ENCODE assay signal across 8 cellular contexts in genomic region chr4:176150283-176150682, GRCh38. TPM values are rescaled to one million over a fixed set of nuclear protein-coding genes. Genes with fewer than 3 reads are reported as not detected.
DNase-seq lines count a peak whose midpoint lies in the region; ATAC-seq, FAIRE-seq and TF ChIP-seq lines count a peak whose summit lies in the region.
"Had no signal": no experiment of that assay in that cellular context is flagged by ENCODE, and none has a peak within 500 bp of the region (broad histone marks: within the 10 kb centered on the region; RNA-seq: fewer than 3 reads in every experiment).

No MANE protein-coding gene starts in this region.

- H3K27ac ChIP-seq in pancreas = no peak overlapping the region

- no peak overlapping the region for H3K27ac Mint-ChIP-seq in T-helper 17 cell

- no peaks in the 10 kb centered on the region for H3K27me3 Mint-ChIP-seq in T-helper 17 cell

- H3K27me3 ChIP-seq in bronchial epithelial cell (ENCODE audit: control insufficient read depth, insufficient read depth, low read length) (no peaks in the 10 kb centered on the region), pancreas (no peaks in the 10 kb centered on the region)

- no peak for TF ChIP-seq EP300 in Ishikawa (IDR thresholded peaks at IDR 0.05; ENCODE audit: borderline replicate concordance)

- H3K4me1 ChIP-seq in pancreas = no peaks in the 10 kb centered on the region

- peak; percentile 58 for TF ChIP-seq RAD21 in Ishikawa (IDR thresholded peaks at IDR 0.05; ENCODE audit: low read depth)

- ATAC-seq in pancreas = peak in 1 of 4 donors; percentile 29
- ATAC-seq in GM21825 (IDR thresholded peaks at IDR 0.05; ENCODE audit: unreplicated experiment) = no peak
- ATAC-seq in T-helper 17 cell = no peak

- H3K36me3 ChIP-seq in bronchial epithelial cell (ENCODE audit: control insufficient read depth, insufficient read depth, low read length) (no peaks in the 10 kb centered on the region), pancreas (no peaks in the 10 kb centered on the region)

- H3K4me3 Mint-ChIP-seq in T-helper 17 cell = no peak overlapping the region

- no peaks in the 10 kb centered on the region for H3K4me1 Mint-ChIP-seq in T-helper 17 cell

- no peaks in the 10 kb centered on the region for H3K36me3 Mint-ChIP-seq in T-helper 17 cell (ENCODE audit: low read depth)

- peak; percentile 37 for DNase-seq in bronchial epithelial cell (ENCODE audit: low read depth)
- no peak for DNase-seq in pancreas
- no peak for DNase-seq in nucleus accumbens (lab: John Stamatoyannopoulos, UW)
- no peak for DNase-seq in T-helper 17 cell
- DNase-seq: NCI-H1417 treated with DMSO at 0.1 percent for 48 hours had no signal

- intact Hi-C loops in pancreas (cut with DNase I) = no loop called here

- no peaks in the 10 kb centered on the region for H3K9me3 ChIP-seq in pancreas
- no peaks in the 10 kb centered on the region for H3K9me3 ChIP-seq in T-helper 17 cell (ENCODE audit: control insufficient read depth, low read length, poor library complexity, severe bottlenecking)

- TF ChIP-seq CTCF in GM12873 (IDR thresholded peaks at IDR 0.05; ENCODE audit: insufficient read depth, low read depth, low read length, missing control alignments) (peak; percentile 8), bronchial epithelial cell (IDR thresholded peaks at IDR 0.05; ENCODE audit: insufficient read depth, low read length, severe bottlenecking) (peak; percentile 19), pancreas (IDR thresholded peaks at IDR 0.05) (no peak)

- FAIRE-seq in bronchial epithelial cell (lab: Jason Lieb, UNC) (no peak), pancreas (lab: Jason Lieb, UNC) (peak; percentile 82)

- H3K4me3 ChIP-seq in bronchial epithelial cell (ENCODE audit: low read depth, low read length) = no peak overlapping the region
- H3K4me3 ChIP-seq in pancreas = no peak overlapping the region

TF ChIP-seq in Ishikawa, 13 proteins besides CTCF, POLR2A, EP300 and RAD21:
- TF ChIP-seq TEAD4 (IDR thresholded peaks at IDR 0.05) = no peak
- no peak for TF ChIP-seq TAF1 (IDR thresholded peaks at IDR 0.05; ENCODE audit: low read depth)
- TF ChIP-seq TCF12 (IDR thresholded peaks at IDR 0.05; ENCODE audit: low read depth) = no peak
- TF ChIP-seq MAX (IDR thresholded peaks at IDR 0.05) = no peak
- TF ChIP-seq CREB1 (IDR thresholded peaks at IDR 0.05; ENCODE audit: low read depth) = no peak
- TF ChIP-seq CEBPB (IDR thresholded peaks at IDR 0.05) = no peak
- TF ChIP-seq FOXM1 (IDR thresholded peaks at IDR 0.05; ENCODE audit: borderline replicate concordance, low read depth) = no peak
- TF ChIP-seq USF1 (IDR thresholded peaks at IDR 0.05) = no peak
- TF ChIP-seq NFIC (IDR thresholded peaks at IDR 0.05) = no peak
- TF ChIP-seq ZBTB7A (IDR thresholded peaks at IDR 0.05; ENCODE audit: low read depth) = no peak
- TF ChIP-seq YY1 (IDR thresholded peaks at IDR 0.05; ENCODE audit: low read depth) = no peak
- no peak for TF ChIP-seq REST (IDR thresholded peaks at IDR 0.05; ENCODE audit: low read depth)
- no peak for TF ChIP-seq EGR1 (IDR thresholded peaks at IDR 0.05)
TF ChIP-seq in Ishikawa: peak in this region for 0.

RNA-seq across cellular contexts. Expression of gene SPATA4, which starts 45.1 kb away (rescaled TPM):
- total RNA-seq in bronchial epithelial cell = under 0.01 and 0.13 TPM in 2 replicates
- under 1 TPM in 1 of 6 donors, not detected in 5; 0.37 TPM for total RNA-seq in pancreas
- under 1 TPM in 1 of 2 donors, not detected in 1; 0.21 TPM for polyA plus RNA-seq in pancreas
- not detected for total RNA-seq in T-helper 17 cell

Comparison
In these comparisons a context has a peak if more than half of its experiments do, and no peak if none do; other contexts are left out.
1. CTCF ChIP-seq: peak in GM12873 (single experiment) and bronchial epithelial cell (single experiment); none in pancreas (0 of 4).